Comparison of ENCODE assay signal across 1 cellular context in genomic region chr19:5403968-5404640, GRCh38.
TF ChIP-seq lines count a peak whose summit lies in the region.

No MANE protein-coding gene starts in this region.

TF ChIP-seq in HepG2, 621 proteins besides CTCF, POLR2A, EP300 and RAD21 (continued from another document and continues in another):
- TF ChIP-seq ZNF749 (CRISPR knock-in tag; IDR thresholded peaks at IDR 0.05; ENCODE audit: borderline replicate concordance) (0 out of 2 replicates have a peak, but pooled peaks have one; percentile 69), TMF1 (CRISPR knock-in tag; IDR thresholded peaks at IDR 0.05; ENCODE audit: low read depth) (peak; percentile 55; the same call in 1 of the 2 replicates), BRD4 (CRISPR knock-in tag; IDR thresholded peaks at IDR 0.05) (no peak), MIER2 (CRISPR knock-in tag; IDR thresholded peaks at IDR 0.05) (peak; percentile 99), GATAD1 (CRISPR knock-in tag; IDR thresholded peaks at IDR 0.05) (peak; percentile 71), REST (IDR thresholded peaks at IDR 0.05; ENCODE audit: borderline replicate concordance in 1 of 2, low read depth in 1 of 2, low read length in 2 of 2) (peak in 1 of 2 experiments; percentile 99), HDAC1 (CRISPR knock-in tag; IDR thresholded peaks at IDR 0.05) (no peak), BCL3 (CRISPR knock-in tag; IDR thresholded peaks at IDR 0.05) (no peak), SOX5 (CRISPR knock-in tag; IDR thresholded peaks at IDR 0.05; ENCODE audit: borderline replicate concordance) (peak; percentile 32; the same call in 1 of the 2 replicates), MED1 (CRISPR knock-in tag; IDR thresholded peaks at IDR 0.05) (peak; percentile 65), ZNF883 (CRISPR knock-in tag; IDR thresholded peaks at IDR 0.05; ENCODE audit: not compliant biosample characterization) (peak; percentile 83), ZBTB1 (CRISPR knock-in tag; IDR thresholded peaks at IDR 0.05; ENCODE audit: borderline replicate concordance) (peak; percentile 67; the same call in 1 of the 2 replicates), ZFP37 (CRISPR knock-in tag; IDR thresholded peaks at IDR 0.05; ENCODE audit: borderline replicate concordance) (peak; percentile 98), HCFC1 (IDR thresholded peaks at IDR 0.05; ENCODE audit: low read depth, low read length) (no peak), ZNF264 (CRISPR knock-in tag; IDR thresholded peaks at IDR 0.05) (peak; percentile 77; the same call in 1 of the 2 replicates), ZFAT (CRISPR knock-in tag; conservative IDR thresholded peaks at IDR 0.05) (no peak; the same call in 1 of the 2 replicates), ZFP62 (CRISPR knock-in tag; IDR thresholded peaks at IDR 0.05) (no peak), CBX2 (IDR thresholded peaks at IDR 0.05; ENCODE audit: low read depth, low read length) (no peak), CBX2 (CRISPR knock-in tag; IDR thresholded peaks at IDR 0.05; ENCODE audit: low read depth) (no peak), ZNF670 (CRISPR knock-in tag; IDR thresholded peaks at IDR 0.05; ENCODE audit: borderline replicate concordance) (no peak)
- TF ChIP-seq, protein P1, sequence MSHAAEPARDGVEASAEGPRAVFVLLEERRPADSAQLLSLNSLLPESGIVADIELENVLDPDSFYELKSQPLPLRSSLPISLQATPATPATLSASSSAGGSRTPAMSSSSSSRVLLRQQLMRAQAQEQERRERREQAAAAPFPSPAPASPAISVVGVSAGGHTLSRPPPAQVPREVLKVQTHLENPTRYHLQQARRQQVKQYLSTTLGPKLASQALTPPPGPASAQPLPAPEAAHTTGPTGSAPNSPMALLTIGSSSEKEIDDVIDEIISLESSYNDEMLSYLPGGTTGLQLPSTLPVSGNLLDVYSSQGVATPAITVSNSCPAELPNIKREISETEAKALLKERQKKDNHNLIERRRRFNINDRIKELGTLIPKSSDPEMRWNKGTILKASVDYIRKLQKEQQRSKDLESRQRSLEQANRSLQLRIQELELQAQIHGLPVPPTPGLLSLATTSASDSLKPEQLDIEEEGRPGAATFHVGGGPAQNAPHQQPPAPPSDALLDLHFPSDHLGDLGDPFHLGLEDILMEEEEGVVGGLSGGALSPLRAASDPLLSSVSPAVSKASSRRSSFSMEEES (CRISPR knock-in tag; IDR thresholded peaks at IDR 0.05) = peak; percentile 88
- TF ChIP-seq, protein P2, sequence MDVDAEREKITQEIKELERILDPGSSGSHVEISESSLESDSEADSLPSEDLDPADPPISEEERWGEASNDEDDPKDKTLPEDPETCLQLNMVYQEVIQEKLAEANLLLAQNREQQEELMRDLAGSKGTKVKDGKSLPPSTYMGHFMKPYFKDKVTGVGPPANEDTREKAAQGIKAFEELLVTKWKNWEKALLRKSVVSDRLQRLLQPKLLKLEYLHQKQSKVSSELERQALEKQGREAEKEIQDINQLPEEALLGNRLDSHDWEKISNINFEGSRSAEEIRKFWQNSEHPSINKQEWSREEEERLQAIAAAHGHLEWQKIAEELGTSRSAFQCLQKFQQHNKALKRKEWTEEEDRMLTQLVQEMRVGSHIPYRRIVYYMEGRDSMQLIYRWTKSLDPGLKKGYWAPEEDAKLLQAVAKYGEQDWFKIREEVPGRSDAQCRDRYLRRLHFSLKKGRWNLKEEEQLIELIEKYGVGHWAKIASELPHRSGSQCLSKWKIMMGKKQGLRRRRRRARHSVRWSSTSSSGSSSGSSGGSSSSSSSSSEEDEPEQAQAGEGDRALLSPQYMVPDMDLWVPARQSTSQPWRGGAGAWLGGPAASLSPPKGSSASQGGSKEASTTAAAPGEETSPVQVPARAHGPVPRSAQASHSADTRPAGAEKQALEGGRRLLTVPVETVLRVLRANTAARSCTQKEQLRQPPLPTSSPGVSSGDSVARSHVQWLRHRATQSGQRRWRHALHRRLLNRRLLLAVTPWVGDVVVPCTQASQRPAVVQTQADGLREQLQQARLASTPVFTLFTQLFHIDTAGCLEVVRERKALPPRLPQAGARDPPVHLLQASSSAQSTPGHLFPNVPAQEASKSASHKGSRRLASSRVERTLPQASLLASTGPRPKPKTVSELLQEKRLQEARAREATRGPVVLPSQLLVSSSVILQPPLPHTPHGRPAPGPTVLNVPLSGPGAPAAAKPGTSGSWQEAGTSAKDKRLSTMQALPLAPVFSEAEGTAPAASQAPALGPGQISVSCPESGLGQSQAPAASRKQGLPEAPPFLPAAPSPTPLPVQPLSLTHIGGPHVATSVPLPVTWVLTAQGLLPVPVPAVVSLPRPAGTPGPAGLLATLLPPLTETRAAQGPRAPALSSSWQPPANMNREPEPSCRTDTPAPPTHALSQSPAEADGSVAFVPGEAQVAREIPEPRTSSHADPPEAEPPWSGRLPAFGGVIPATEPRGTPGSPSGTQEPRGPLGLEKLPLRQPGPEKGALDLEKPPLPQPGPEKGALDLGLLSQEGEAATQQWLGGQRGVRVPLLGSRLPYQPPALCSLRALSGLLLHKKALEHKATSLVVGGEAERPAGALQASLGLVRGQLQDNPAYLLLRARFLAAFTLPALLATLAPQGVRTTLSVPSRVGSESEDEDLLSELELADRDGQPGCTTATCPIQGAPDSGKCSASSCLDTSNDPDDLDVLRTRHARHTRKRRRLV (CRISPR knock-in tag; IDR thresholded peaks at IDR 0.05) = no peak
- TF ChIP-seq, protein P3, sequence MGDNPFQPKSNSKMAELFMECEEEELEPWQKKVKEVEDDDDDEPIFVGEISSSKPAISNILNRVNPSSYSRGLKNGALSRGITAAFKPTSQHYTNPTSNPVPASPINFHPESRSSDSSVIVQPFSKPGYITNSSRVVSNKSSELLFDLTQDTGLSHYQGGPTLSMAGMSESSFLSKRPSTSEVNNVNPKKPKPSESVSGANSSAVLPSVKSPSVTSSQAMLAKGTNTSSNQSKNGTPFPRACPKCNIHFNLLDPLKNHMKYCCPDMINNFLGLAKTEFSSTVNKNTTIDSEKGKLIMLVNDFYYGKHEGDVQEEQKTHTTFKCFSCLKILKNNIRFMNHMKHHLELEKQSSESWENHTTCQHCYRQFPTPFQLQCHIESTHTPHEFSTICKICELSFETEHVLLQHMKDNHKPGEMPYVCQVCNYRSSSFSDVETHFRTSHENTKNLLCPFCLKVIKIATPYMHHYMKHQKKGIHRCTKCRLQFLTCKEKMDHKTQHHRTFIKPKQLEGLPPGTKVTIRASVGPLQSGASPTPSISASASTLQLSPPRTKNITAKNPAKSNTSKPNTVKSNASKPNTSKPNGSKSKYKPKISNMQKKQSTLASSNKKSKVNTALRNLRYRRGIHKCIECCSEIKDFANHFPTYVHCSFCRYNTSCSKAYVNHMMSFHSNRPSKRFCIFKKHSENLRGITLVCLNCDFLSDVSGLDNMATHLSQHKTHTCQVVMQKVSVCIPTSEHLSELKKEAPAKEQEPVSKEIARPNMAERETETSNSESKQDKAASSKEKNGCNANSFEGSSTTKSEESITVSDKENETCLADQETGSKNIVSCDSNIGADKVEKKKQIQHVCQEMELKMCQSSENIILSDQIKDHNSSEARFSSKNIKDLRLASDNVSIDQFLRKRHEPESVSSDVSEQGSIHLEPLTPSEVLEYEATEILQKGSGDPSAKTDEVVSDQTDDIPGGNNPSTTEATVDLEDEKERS (CRISPR knock-in tag; IDR thresholded peaks at IDR 0.05) = no peak
- TF ChIP-seq, protein P4, sequence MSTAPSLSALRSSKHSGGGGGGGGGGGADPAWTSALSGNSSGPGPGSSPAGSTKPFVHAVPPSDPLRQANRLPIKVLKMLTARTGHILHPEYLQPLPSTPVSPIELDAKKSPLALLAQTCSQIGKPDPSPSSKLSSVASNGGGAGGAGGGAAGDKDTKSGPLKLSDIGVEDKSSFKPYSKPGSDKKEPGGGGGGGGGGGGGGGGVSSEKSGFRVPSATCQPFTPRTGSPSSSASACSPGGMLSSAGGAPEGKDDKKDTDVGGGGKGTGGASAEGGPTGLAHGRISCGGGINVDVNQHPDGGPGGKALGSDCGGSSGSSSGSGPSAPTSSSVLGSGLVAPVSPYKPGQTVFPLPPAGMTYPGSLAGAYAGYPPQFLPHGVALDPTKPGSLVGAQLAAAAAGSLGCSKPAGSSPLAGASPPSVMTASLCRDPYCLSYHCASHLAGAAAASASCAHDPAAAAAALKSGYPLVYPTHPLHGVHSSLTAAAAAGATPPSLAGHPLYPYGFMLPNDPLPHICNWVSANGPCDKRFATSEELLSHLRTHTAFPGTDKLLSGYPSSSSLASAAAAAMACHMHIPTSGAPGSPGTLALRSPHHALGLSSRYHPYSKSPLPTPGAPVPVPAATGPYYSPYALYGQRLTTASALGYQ (CRISPR knock-in tag; IDR thresholded peaks at IDR 0.05) = no peak
- TF ChIP-seq, protein P5, sequence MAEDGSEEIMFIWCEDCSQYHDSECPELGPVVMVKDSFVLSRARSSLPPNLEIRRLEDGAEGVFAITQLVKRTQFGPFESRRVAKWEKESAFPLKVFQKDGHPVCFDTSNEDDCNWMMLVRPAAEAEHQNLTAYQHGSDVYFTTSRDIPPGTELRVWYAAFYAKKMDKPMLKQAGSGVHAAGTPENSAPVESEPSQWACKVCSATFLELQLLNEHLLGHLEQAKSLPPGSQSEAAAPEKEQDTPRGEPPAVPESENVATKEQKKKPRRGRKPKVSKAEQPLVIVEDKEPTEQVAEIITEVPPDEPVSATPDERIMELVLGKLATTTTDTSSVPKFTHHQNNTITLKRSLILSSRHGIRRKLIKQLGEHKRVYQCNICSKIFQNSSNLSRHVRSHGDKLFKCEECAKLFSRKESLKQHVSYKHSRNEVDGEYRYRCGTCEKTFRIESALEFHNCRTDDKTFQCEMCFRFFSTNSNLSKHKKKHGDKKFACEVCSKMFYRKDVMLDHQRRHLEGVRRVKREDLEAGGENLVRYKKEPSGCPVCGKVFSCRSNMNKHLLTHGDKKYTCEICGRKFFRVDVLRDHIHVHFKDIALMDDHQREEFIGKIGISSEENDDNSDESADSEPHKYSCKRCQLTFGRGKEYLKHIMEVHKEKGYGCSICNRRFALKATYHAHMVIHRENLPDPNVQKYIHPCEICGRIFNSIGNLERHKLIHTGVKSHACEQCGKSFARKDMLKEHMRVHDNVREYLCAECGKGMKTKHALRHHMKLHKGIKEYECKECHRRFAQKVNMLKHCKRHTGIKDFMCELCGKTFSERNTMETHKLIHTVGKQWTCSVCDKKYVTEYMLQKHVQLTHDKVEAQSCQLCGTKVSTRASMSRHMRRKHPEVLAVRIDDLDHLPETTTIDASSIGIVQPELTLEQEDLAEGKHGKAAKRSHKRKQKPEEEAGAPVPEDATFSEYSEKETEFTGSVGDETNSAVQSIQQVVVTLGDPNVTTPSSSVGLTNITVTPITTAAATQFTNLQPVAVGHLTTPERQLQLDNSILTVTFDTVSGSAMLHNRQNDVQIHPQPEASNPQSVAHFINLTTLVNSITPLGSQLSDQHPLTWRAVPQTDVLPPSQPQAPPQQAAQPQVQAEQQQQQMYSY (CRISPR knock-in tag; IDR thresholded peaks at IDR 0.05) = no peak
